Comparison of ENCODE assay signal across 8 cellular contexts in the genomic region with DNA sequence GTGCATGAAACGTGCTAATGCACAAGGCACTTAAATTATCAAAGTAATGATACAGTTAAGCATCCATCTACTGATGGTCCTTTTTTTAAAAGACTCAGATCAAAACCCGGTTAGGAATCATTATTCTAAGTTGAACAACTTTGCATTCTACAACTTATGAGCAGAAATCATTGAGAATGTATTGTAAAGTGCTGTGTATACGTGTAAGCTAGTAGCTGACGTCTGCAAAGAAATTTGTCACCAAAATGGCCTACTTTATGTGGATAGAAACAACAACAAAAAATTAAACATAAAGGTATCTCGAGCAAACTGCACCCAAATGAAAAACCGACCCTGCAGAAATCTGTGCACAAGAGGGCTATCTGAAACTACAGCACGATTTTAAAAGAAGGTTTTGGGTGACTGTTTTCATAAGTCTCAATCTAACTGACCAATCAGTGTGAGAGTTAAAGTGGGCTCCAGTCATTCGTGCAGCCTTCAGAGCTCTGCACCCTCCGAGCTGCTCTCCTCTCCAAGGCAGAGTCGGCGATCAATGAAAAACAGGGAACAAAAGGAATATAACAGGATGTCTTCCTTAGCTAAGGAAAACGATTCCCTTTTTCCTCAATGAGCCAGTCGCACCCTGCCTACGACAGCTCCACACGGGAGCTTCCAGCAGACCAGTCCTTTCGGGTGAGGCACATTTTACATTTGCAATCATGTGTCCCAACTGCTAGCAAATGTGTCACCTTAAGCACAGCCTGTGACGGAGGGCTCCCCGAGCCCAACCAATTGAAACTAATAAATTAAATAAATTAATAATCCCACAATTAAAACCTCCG.
A peak's percentile ranks its signal among the peaks of the same experiment; 100 is the strongest.
DNase-seq lines count a peak whose midpoint lies in the region; ATAC-seq and TF ChIP-seq lines count a peak whose summit lies in the region.

No MANE protein-coding gene starts in this region.

- TF ChIP-seq CTCF in Caco-2 (IDR thresholded peaks at IDR 0.05; ENCODE audit: insufficient read depth in 1 of 2, low read depth in 1 of 2, low read length in 1 of 2, severe bottlenecking in 1 of 2, unreplicated experiment in 1 of 2) (no peak), MM.1S (IDR thresholded peaks at IDR 0.05; ENCODE audit: low read length) (no peak), esophagus squamous epithelium (IDR thresholded peaks at IDR 0.05) (no peak), type B pancreatic cell (conservative IDR thresholded peaks at IDR 0.05) (no peak)

- H2AFZ ChIP-seq in MM.1S (ENCODE audit: low read length): 0 out of 2 replicates have a peak overlapping the region, but pooled peaks have one; percentile 23

- peak overlapping the region; percentile 69 for H3K4me2 ChIP-seq in MM.1S (ENCODE audit: low read depth, low read length)

- WGBS in esophagus squamous epithelium, 2 donors: 1 to 3% methylated on average over 19 of the region's 19 CpGs

- H3K79me2 ChIP-seq in MM.1S (ENCODE audit: low read length): peaks cover 43% of the 10 kb centered on the region

- peak in 1 of 4 donors; percentile 33 for TF ChIP-seq POLR2A in esophagus squamous epithelium (IDR thresholded peaks at IDR 0.05)

- intact Hi-C loops in Caco-2 (cut with micrococcal nuclease; ENCODE audit: unreplicated experiment) (loop anchor here (5.0 kb wide), 1 partner anchor 200 kb away; a partner anchor contains a TSS), esophagus squamous epithelium (cut with DNase I) (no loop called here)

- H3K4me3 ChIP-seq in Caco-2 (ENCODE audit: low read depth, low read length) (peak overlapping the region; percentile 80), MM.1S (ENCODE audit: low read length) (peak overlapping the region; percentile 67), esophagus squamous epithelium (peak overlapping the region; percentile 69 to 94 (median 74)), mucosa of rectum (ENCODE audit: low read length in 2 of 2) (peak overlapping the region; percentile 74 to 90)

- no peak overlapping the region for H3K27ac Mint-ChIP-seq in Caco-2 (ENCODE audit: unreplicated experiment)
- H3K27ac Mint-ChIP-seq in activated CD4-positive, alpha-beta memory T cell treated with anti-CD3 and anti-CD28 coated beads, Interleukin-2, amount 10 ng/mL, durations not matched to agents 7 days and 5 days: peak overlapping the region; percentile 95
- peak overlapping the region; percentile 79 for H3K27ac Mint-ChIP-seq in type B pancreatic cell

- H3K27me3 Mint-ChIP-seq in Caco-2 (ENCODE audit: insufficient read depth, unreplicated experiment): no peaks in the 10 kb centered on the region
- no peaks in the 10 kb centered on the region for H3K27me3 Mint-ChIP-seq in activated CD4-positive, alpha-beta memory T cell treated with anti-CD3 and anti-CD28 coated beads, Interleukin-2, amount 10 ng/mL, durations not matched to agents 7 days and 5 days
- peaks cover 20% of the 10 kb centered on the region for H3K27me3 Mint-ChIP-seq in type B pancreatic cell

- H3K4me1 ChIP-seq in Caco-2 (no peaks in the 10 kb centered on the region; the same call in 1 of the 2 replicates), MM.1S (ENCODE audit: low read length) (0 out of 2 replicates have a peak, but pooled peaks cover 7% of the 10 kb centered on the region), esophagus squamous epithelium (peaks cover 0 to 49% (median 10%) of the 10 kb centered on the region in 3 donors), mucosa of rectum (ENCODE audit: control insufficient read depth in 2 of 2, insufficient read depth in 2 of 2, low read length in 2 of 2) (peaks cover 4 to 12% of the 10 kb centered on the region in 2 donors)

- ATAC-seq in GM19351 (IDR thresholded peaks at IDR 0.05; ENCODE audit: unreplicated experiment): peak; percentile 32

- H3K4me1 Mint-ChIP-seq in Caco-2 (ENCODE audit: low read depth, unreplicated experiment): no peaks in the 10 kb centered on the region
- H3K4me1 Mint-ChIP-seq in activated CD4-positive, alpha-beta memory T cell treated with anti-CD3 and anti-CD28 coated beads, Interleukin-2, amount 10 ng/mL, durations not matched to agents 7 days and 5 days: peaks cover 71% of the 10 kb centered on the region
- H3K4me1 Mint-ChIP-seq in type B pancreatic cell (ENCODE audit: unreplicated experiment): peaks cover 49% of the 10 kb centered on the region

- H3K4me3 Mint-ChIP-seq in Caco-2 (ENCODE audit: unreplicated experiment) (peak overlapping the region; percentile 69), type B pancreatic cell (peak overlapping the region; percentile 94)
- peak overlapping the region; percentile 95 for H3K4me3 Mint-ChIP-seq in activated CD4-positive, alpha-beta memory T cell treated with anti-CD3 and anti-CD28 coated beads, Interleukin-2, amount 10 ng/mL, durations not matched to agents 7 days and 5 days

- H3K9me3 Mint-ChIP-seq in Caco-2 (ENCODE audit: unreplicated experiment) (no peaks in the 10 kb centered on the region), type B pancreatic cell (no peaks in the 10 kb centered on the region)
- H3K9me3 Mint-ChIP-seq in activated CD4-positive, alpha-beta memory T cell treated with anti-CD3 and anti-CD28 coated beads, Interleukin-2, amount 10 ng/mL, durations not matched to agents 7 days and 5 days: no peaks in the 10 kb centered on the region

- H3K36me3 ChIP-seq in Caco-2 (ENCODE audit: control insufficient read depth, insufficient read depth, low read length) (no peaks in the 10 kb centered on the region), MM.1S (replicated peaks; ENCODE audit: insufficient read depth, low read length) (no peaks in the 10 kb centered on the region), esophagus squamous epithelium (no peaks in the 10 kb centered on the region), mucosa of rectum (ENCODE audit: control insufficient read depth in 2 of 2, insufficient read depth in 2 of 2, low read length in 2 of 2) (no peaks in the 10 kb centered on the region)

- POLR2A ChIA-PET in Caco-2 (lab: Charles Lee): no interaction called here
- POLR2A ChIA-PET in activated CD4-positive, alpha-beta memory T cell treated with anti-CD3 and anti-CD28 coated beads, Interleukin-2, amount 10 ng/mL, durations not matched to agents 7 days and 5 days (lab: Charles Lee): interaction anchor here (0.7 to 6.2 kb wide), 10 partner anchors 24 to 766 kb away, joined by 3 to 113 read pairs (median 10); a partner anchor contains a TSS

- no peaks in the 10 kb centered on the region for H3K9me2 ChIP-seq in MM.1S (replicated peaks; ENCODE audit: insufficient read depth, low read length)

- H3F3A ChIP-seq in MM.1S (ENCODE audit: insufficient read depth, low read length): peaks cover 10% of the 10 kb centered on the region; the same call in 1 of the 2 replicates

- TSS peak; percentile 36 for BruUV-seq in Caco-2 (replicated peaks; lab: Mats Ljungman, UMichigan)

- CTCF ChIA-PET in Caco-2 (lab: Charles Lee): no interaction called here
- CTCF ChIA-PET in activated CD4-positive, alpha-beta memory T cell treated with anti-CD3 and anti-CD28 coated beads, Interleukin-2, amount 10 ng/mL, durations not matched to agents 7 days and 5 days (lab: Charles Lee): interaction anchor here (1.0 to 3.4 kb wide), 4 partner anchors 24 to 188 kb away, joined by 3 to 11 read pairs (median 4); no protein-coding TSS in a partner anchor

- no peaks in the 10 kb centered on the region for H3K36me3 Mint-ChIP-seq in Caco-2 (ENCODE audit: insufficient read depth, unreplicated experiment)
- H3K36me3 Mint-ChIP-seq in activated CD4-positive, alpha-beta memory T cell treated with anti-CD3 and anti-CD28 coated beads, Interleukin-2, amount 10 ng/mL, durations not matched to agents 7 days and 5 days (ENCODE audit: low read depth): peaks cover 12% of the 10 kb centered on the region
- no peaks in the 10 kb centered on the region for H3K36me3 Mint-ChIP-seq in type B pancreatic cell

- H3K27ac ChIP-seq in MM.1S (ENCODE audit: low read length) (peak overlapping the region; percentile 82), esophagus squamous epithelium (peak overlapping the region; percentile 73 to 89 (median 78)), mucosa of rectum (ENCODE audit: low read depth in 2 of 2, low read length in 2 of 2) (peak overlapping the region; percentile 67 to 74)

- H3K9ac ChIP-seq in MM.1S (ENCODE audit: low read length) (peak overlapping the region; percentile 81), mucosa of rectum (ENCODE audit: low read depth in 1 of 2, low read length in 2 of 2) (peak overlapping the region; percentile 70 to 78)

- H3K9me3 ChIP-seq in Caco-2 (no peaks in the 10 kb centered on the region), MM.1S (replicated peaks; ENCODE audit: insufficient read depth, low read length) (no peaks in the 10 kb centered on the region), esophagus squamous epithelium (no peaks in the 10 kb centered on the region), mucosa of rectum (ENCODE audit: control insufficient read depth in 2 of 2, low read length in 2 of 2) (no peaks in the 10 kb centered on the region)

- no peaks in the 10 kb centered on the region for H4K20me1 ChIP-seq in MM.1S (ENCODE audit: insufficient read depth, low read length)

- DNase-seq in Caco-2 (no peak), MM.1S (peak; percentile 31), esophagus squamous epithelium (lab: John Stamatoyannopoulos, UW) (no peak), type B pancreatic cell (ENCODE audit: extremely low spot score, unreplicated experiment) (no peak), NCI-H1436 (lab: John Stamatoyannopoulos, UW) (no peak)
- DNase-seq in activated CD4-positive, alpha-beta memory T cell treated with anti-CD3 and anti-CD28 coated beads, Interleukin-2, amount 10 ng/mL, durations not matched to agents 7 days and 5 days: peak; percentile 44

- H3K27me3 ChIP-seq in Caco-2 (replicated peaks; ENCODE audit: control insufficient read depth, insufficient read depth, low read length) (no peaks in the 10 kb centered on the region), MM.1S (replicated peaks; ENCODE audit: insufficient read depth, low read length) (no peaks in the 10 kb centered on the region), esophagus squamous epithelium (no peaks in the 10 kb centered on the region), mucosa of rectum (ENCODE audit: control insufficient read depth in 2 of 2, insufficient read depth in 2 of 2, low read length in 2 of 2) (no peaks in the 10 kb centered on the region)

Comparison
In these comparisons a context has a peak if more than half of its experiments do, and no peak if none do; other contexts are left out.
1. DNase-seq: peak in MM.1S (single experiment) and activated CD4-positive, alpha-beta memory T cell treated with anti-CD3 and anti-CD28 coated beads, Interleukin-2, amount 10 ng/mL, durations not matched to agents 7 days and 5 days (single experiment); none in Caco-2 (0 of 2), esophagus squamous epithelium (single experiment), type B pancreatic cell (single experiment) and NCI-H1436 (single experiment).
2. Peak in every context shown above with its lines, with median percentiles within 50 percentile points of each other: H3K4me3 ChIP-seq, H3K4me3 Mint-ChIP-seq and H3K27ac ChIP-seq.